ENCODE assay signal across 39 cellular contexts in the genomic region with DNA sequence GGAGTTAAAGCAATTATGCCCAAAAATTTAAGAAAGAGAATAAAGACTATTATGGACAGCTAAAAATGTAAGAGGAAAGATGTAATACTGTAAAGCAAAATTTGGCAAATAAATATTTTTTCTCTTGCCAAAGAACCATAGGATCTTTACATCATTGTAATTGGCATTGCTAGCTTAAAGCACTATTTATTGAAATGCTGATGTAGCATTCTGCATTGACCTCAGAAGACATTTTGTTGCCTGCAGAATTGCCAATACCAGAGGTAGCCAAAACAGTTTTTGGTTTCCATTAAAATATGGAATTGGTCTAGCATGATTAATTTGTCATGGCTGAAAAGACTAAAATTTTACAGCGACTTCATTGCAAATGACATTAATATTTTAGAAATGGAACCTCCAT.
"Had no signal": no experiment of that assay in that cellular context is flagged by ENCODE, and none has a peak within 500 bp of the region (broad histone marks: within the 10 kb centered on the region; RNA-seq: fewer than 3 reads in every experiment).

No MANE protein-coding gene starts in this region.

- H3K4me3 ChIP-seq: adrenal gland, ascending aorta, body of pancreas, breast epithelium, cardiac muscle cell had no signal

- H3K27me3 Mint-ChIP-seq: activated naive CD4-positive, alpha-beta T cell treated with anti-CD3 and anti-CD28 coated beads, Interleukin-2, amount 10 ng/mL, durations not matched to agents 7 days and 5 days; activated naive CD4-positive, alpha-beta T cell treated with anti-CD3 and anti-CD28 coated beads, Interleukin-2, amount 50 U/mL, for 24 hours; activated naive CD8-positive, alpha-beta T cell; activated naive CD8-positive, alpha-beta T cell treated with anti-CD3 and anti-CD28 coated beads for 36 hours; activated naive CD8-positive, alpha-beta T cell treated with anti-CD3 and anti-CD28 coated beads, Interleukin-2, amount 50 U/mL, for 24 hours; activated T-cell treated with anti-CD3 and anti-CD28 coated beads, Interleukin-2, amount 50 U/mL, for 24 hours; activated T-helper 17 cell treated with anti-CD3 and anti-CD28 coated beads, Interleukin-2, amount 50 U/mL, for 72 hours; central memory CD8-positive, alpha-beta T cell had no signal

- H3K36me3 ChIP-seq: adrenal gland, ascending aorta, brain microvascular endothelial cell, breast epithelium, cardiac muscle cell had no signal

- ATAC-seq: activated naive CD4-positive, alpha-beta T cell treated with anti-CD3 and anti-CD28 coated beads, Interleukin-2, amount 50 U/mL, for 72 hours; activated naive CD8-positive, alpha-beta T cell treated with anti-CD3 and anti-CD28 coated beads, Interleukin-2, amount 50 U/mL, for 24 hours; activated T-cell treated with anti-CD3 and anti-CD28 coated beads, Interleukin-2, amount 50 U/mL, for 4 hours; activated T-cell treated with anti-CD3 and anti-CD28 coated beads, Interleukin-2, amount 50 U/mL, for 72 hours; activated T-helper 17 cell treated with anti-CD3 and anti-CD28 coated beads, Interleukin-2, amount 50 U/mL, for 72 hours; body of pancreas had no signal

- H3K27me3 ChIP-seq: adrenal gland, ascending aorta, body of pancreas, brain microvascular endothelial cell, breast epithelium, cardiac muscle cell had no signal

- H3K4me3 Mint-ChIP-seq: activated naive CD4-positive, alpha-beta T cell treated with anti-CD3 and anti-CD28 coated beads for 36 hours; activated naive CD4-positive, alpha-beta T cell treated with anti-CD3 and anti-CD28 coated beads, Interleukin-2, amount 10 ng/mL, durations not matched to agents 7 days and 5 days; activated naive CD4-positive, alpha-beta T cell treated with anti-CD3 and anti-CD28 coated beads, Interleukin-2, amount 50 U/mL, for 24 hours; activated naive CD8-positive, alpha-beta T cell; activated naive CD8-positive, alpha-beta T cell treated with anti-CD3 and anti-CD28 coated beads for 36 hours; activated naive CD8-positive, alpha-beta T cell treated with anti-CD3 and anti-CD28 coated beads, Interleukin-2, amount 10 ng/mL, durations not matched to agents 7 days and 5 days; activated naive CD8-positive, alpha-beta T cell treated with anti-CD3 and anti-CD28 coated beads, Interleukin-2, amount 50 U/mL, for 24 hours; activated T-cell treated with anti-CD3 and anti-CD28 coated beads, Interleukin-2, amount 50 U/mL, for 24 hours; activated T-cell treated with anti-CD3 and anti-CD28 coated beads, Interleukin-2, amount 50 U/mL, for 4 hours; activated T-cell treated with anti-CD3 and anti-CD28 coated beads, Interleukin-2, amount 50 U/mL, for 72 hours; activated T-helper 1 cell treated with anti-CD3 and anti-CD28 coated beads, Interleukin-12 subunit alpha, Interleukin-12 subunit beta, Interleukin-2, Interleukin-4 antibody, amounts not matched to agents 30 ng/mL and 10 ng/mL and 1 ng/mL, durations not matched to agents 14 hours and 24 hours and 36 hours; activated T-helper 17 cell treated with anti-CD3 and anti-CD28 coated beads, Interleukin-2, amount 50 U/mL, for 72 hours; brain; central memory CD8-positive, alpha-beta T cell had no signal

- H3K4me1 ChIP-seq: adrenal gland, ascending aorta, body of pancreas, breast epithelium had no signal

- H3K9me3 ChIP-seq: adrenal gland, ascending aorta, body of pancreas, breast epithelium had no signal

- H3K9me3 Mint-ChIP-seq: activated naive CD4-positive, alpha-beta T cell treated with anti-CD3 and anti-CD28 coated beads for 36 hours; activated naive CD4-positive, alpha-beta T cell treated with anti-CD3 and anti-CD28 coated beads, Interleukin-2, amount 10 ng/mL, durations not matched to agents 7 days and 5 days; activated naive CD4-positive, alpha-beta T cell treated with anti-CD3 and anti-CD28 coated beads, Interleukin-2, amount 50 U/mL, for 24 hours; activated naive CD4-positive, alpha-beta T cell treated with anti-CD3 and anti-CD28 coated beads, Interleukin-2, amount 50 U/mL, for 72 hours; activated naive CD8-positive, alpha-beta T cell treated with anti-CD3 and anti-CD28 coated beads for 36 hours; activated naive CD8-positive, alpha-beta T cell treated with anti-CD3 and anti-CD28 coated beads, Interleukin-2, amount 10 ng/mL, durations not matched to agents 7 days and 5 days; activated naive CD8-positive, alpha-beta T cell treated with anti-CD3 and anti-CD28 coated beads, Interleukin-2, amount 50 U/mL, for 24 hours; activated T-cell treated with anti-CD3 and anti-CD28 coated beads, Interleukin-2, amount 50 U/mL, for 24 hours; activated T-cell treated with anti-CD3 and anti-CD28 coated beads, Interleukin-2, amount 50 U/mL, for 4 hours; activated T-helper 1 cell treated with anti-CD3 and anti-CD28 coated beads, Interleukin-12 subunit alpha, Interleukin-12 subunit beta, Interleukin-2, Interleukin-4 antibody, amounts not matched to agents 30 ng/mL and 10 ng/mL and 1 ng/mL, durations not matched to agents 14 hours and 24 hours and 36 hours; activated T-helper 17 cell treated with anti-CD3 and anti-CD28 coated beads, Interleukin-2, amount 50 U/mL, for 72 hours; activated T-helper 2 cell treated with anti-CD3 and anti-CD28 coated beads, Interferon-gamma antibody, Interleukin-2, Interleukin-4, amounts not matched to agents 10 μg/mL and 5 μg/mL and 100 μg/mL, durations not matched to agents 14 hours and 24 hours and 36 hours; brain had no signal

- H3K36me3 Mint-ChIP-seq: activated naive CD4-positive, alpha-beta T cell treated with anti-CD3 and anti-CD28 coated beads, Interleukin-2, amount 10 ng/mL, durations not matched to agents 7 days and 5 days; activated naive CD4-positive, alpha-beta T cell treated with anti-CD3 and anti-CD28 coated beads, Interleukin-2, amount 50 U/mL, for 24 hours; activated naive CD4-positive, alpha-beta T cell treated with anti-CD3 and anti-CD28 coated beads, Interleukin-2, amount 50 U/mL, for 72 hours; activated naive CD8-positive, alpha-beta T cell; activated naive CD8-positive, alpha-beta T cell treated with anti-CD3 and anti-CD28 coated beads for 36 hours; activated naive CD8-positive, alpha-beta T cell treated with anti-CD3 and anti-CD28 coated beads, Interleukin-2, amount 10 ng/mL, durations not matched to agents 7 days and 5 days; brain had no signal

- H3K27ac ChIP-seq: adrenal gland, ascending aorta, body of pancreas, brain microvascular endothelial cell, breast epithelium, cardiac muscle cell had no signal

- H3K27ac Mint-ChIP-seq: activated naive CD4-positive, alpha-beta T cell treated with anti-CD3 and anti-CD28 coated beads for 36 hours; activated naive CD4-positive, alpha-beta T cell treated with anti-CD3 and anti-CD28 coated beads, Interleukin-2, amount 10 ng/mL, durations not matched to agents 7 days and 5 days; activated naive CD4-positive, alpha-beta T cell treated with anti-CD3 and anti-CD28 coated beads, Interleukin-2, amount 50 U/mL, for 24 hours; activated naive CD4-positive, alpha-beta T cell treated with anti-CD3 and anti-CD28 coated beads, Interleukin-2, amount 50 U/mL, for 72 hours; activated naive CD8-positive, alpha-beta T cell; activated naive CD8-positive, alpha-beta T cell treated with anti-CD3 and anti-CD28 coated beads for 36 hours; activated naive CD8-positive, alpha-beta T cell treated with anti-CD3 and anti-CD28 coated beads, Interleukin-2, amount 10 ng/mL, durations not matched to agents 7 days and 5 days; activated naive CD8-positive, alpha-beta T cell treated with anti-CD3 and anti-CD28 coated beads, Interleukin-2, amount 50 U/mL, for 24 hours; activated T-cell treated with anti-CD3 and anti-CD28 coated beads, Interleukin-2, amount 50 U/mL, for 24 hours; activated T-cell treated with anti-CD3 and anti-CD28 coated beads, Interleukin-2, amount 50 U/mL, for 72 hours; activated T-helper 1 cell treated with anti-CD3 and anti-CD28 coated beads, Interleukin-12 subunit alpha, Interleukin-12 subunit beta, Interleukin-2, Interleukin-4 antibody, amounts not matched to agents 30 ng/mL and 10 ng/mL and 1 ng/mL, durations not matched to agents 14 hours and 24 hours and 36 hours; activated T-helper 17 cell treated with anti-CD3 and anti-CD28 coated beads, Interleukin-2, amount 50 U/mL, for 72 hours; activated T-helper 2 cell treated with anti-CD3 and anti-CD28 coated beads, Interferon-gamma antibody, Interleukin-2, Interleukin-4, amounts not matched to agents 10 μg/mL and 5 μg/mL and 100 μg/mL, durations not matched to agents 14 hours and 24 hours and 36 hours; brain had no signal

- H3K4me1 Mint-ChIP-seq: activated naive CD4-positive, alpha-beta T cell treated with anti-CD3 and anti-CD28 coated beads, Interleukin-2, amount 10 ng/mL, durations not matched to agents 7 days and 5 days; activated naive CD4-positive, alpha-beta T cell treated with anti-CD3 and anti-CD28 coated beads, Interleukin-2, amount 50 U/mL, for 24 hours; activated naive CD8-positive, alpha-beta T cell treated with anti-CD3 and anti-CD28 coated beads for 36 hours; activated naive CD8-positive, alpha-beta T cell treated with anti-CD3 and anti-CD28 coated beads, Interleukin-2, amount 10 ng/mL, durations not matched to agents 7 days and 5 days; activated naive CD8-positive, alpha-beta T cell treated with anti-CD3 and anti-CD28 coated beads, Interleukin-2, amount 50 U/mL, for 24 hours; activated T-helper 17 cell treated with anti-CD3 and anti-CD28 coated beads, Interleukin-2, amount 50 U/mL, for 72 hours; brain; central memory CD8-positive, alpha-beta T cell had no signal

- FAIRE-seq: astrocyte, bronchial epithelial cell had no signal

- DNase-seq: activated effector memory CD4-positive, alpha-beta T cell treated with anti-CD3 and anti-CD28 coated beads, Interleukin-2, amount 50 U/mL, for 16 hours; activated effector memory CD4-positive, alpha-beta T cell treated with Interleukin-2 at 50 U/mL for 16 hours; activated gamma-delta T cell; activated gamma-delta T cell treated with Interleukin-2 at 50 U/mL for 16 hours; activated naive CD4-positive, alpha-beta T cell; activated naive CD4-positive, alpha-beta T cell treated with anti-CD3 and anti-CD28 coated beads for 36 hours; activated naive CD4-positive, alpha-beta T cell treated with anti-CD3 and anti-CD28 coated beads, Interleukin-2, amount 10 ng/mL, durations not matched to agents 7 days and 5 days; activated naive CD4-positive, alpha-beta T cell treated with anti-CD3 and anti-CD28 coated beads, Interleukin-2, amount 50 U/mL, for 16 hours; activated naive CD4-positive, alpha-beta T cell treated with Interleukin-2 at 50 U/mL for 16 hours; activated naive CD8-positive, alpha-beta T cell treated with anti-CD3 and anti-CD28 coated beads for 36 hours; activated naive CD8-positive, alpha-beta T cell treated with anti-CD3 and anti-CD28 coated beads, Interleukin-2, amount 10 ng/mL, durations not matched to agents 7 days and 5 days; activated naive CD8-positive, alpha-beta T cell treated with anti-CD3 and anti-CD28 coated beads, Interleukin-2, amount 50 U/mL, for 24 hours; activated T-cell treated with anti-CD3 and anti-CD28 coated beads, Interleukin-2, amount 50 U/mL, for 24 hours; activated T-cell treated with anti-CD3 and anti-CD28 coated beads, Interleukin-2, amount 50 U/mL, for 4 hours; activated T-cell treated with anti-CD3 and anti-CD28 coated beads, Interleukin-2, amount 50 U/mL, for 48 hours; activated T-cell treated with anti-CD3 and anti-CD28 coated beads, Interleukin-2, amount 50 U/mL, for 72 hours; adrenal gland; amniotic stem cell; amygdala; anterior cingulate cortex; aorta; body of pancreas; brain microvascular endothelial cell; caudate nucleus; central memory CD4-positive, alpha-beta T cell; cerebellar nuclear complex had no signal
